In the genomic region with DNA sequence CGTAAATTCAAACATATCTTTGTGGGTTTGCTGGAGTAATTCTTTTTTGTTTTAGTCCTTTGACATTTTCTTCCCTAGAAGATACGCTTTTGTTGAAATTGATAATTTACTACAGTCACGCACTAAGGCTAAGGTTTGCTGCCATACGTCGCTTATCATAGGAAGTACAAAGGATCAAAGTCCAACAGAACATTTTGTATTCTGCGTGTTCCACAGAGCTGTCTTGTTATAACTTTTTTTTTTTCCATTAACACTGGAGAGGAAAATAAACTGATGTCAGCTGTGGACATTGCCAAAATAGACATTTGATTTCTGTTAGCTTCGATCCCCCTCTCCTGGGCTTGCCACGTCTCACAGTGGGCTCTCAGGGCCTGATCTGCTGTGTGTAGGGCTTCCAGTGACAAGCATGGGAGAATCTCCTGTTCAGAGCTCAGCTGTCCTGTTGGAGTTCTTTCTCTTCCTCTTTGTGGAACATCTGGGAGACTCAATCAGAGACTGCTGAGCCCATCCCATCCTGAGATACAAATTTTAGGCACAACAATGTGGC, we compare ENCODE assay signal across 22 cellular contexts.
"Had no signal": no experiment of that assay in that cellular context is flagged by ENCODE, and none has a peak within 500 bp of the region (broad histone marks: within the 10 kb centered on the region; RNA-seq: fewer than 3 reads in every experiment).

No MANE protein-coding gene starts in this region.

- H3K36me3 ChIP-seq: heart right ventricle, left lung, lower lobe of right lung, ovary, right atrium auricular region, spleen had no signal

- H3K36me3 Mint-ChIP-seq: memory B cell; mesothelial cell of epicardium; natural killer cell; stimulated activated memory B cell treated with anti-CD40 and anti-IgM and Interleukin-4, amounts not matched to agents 10 μg/mL and 1 μg/mL and 100 μg/mL, for 72 hours had no signal

- H3K27ac ChIP-seq: dorsolateral prefrontal cortex, heart right ventricle, left lung, lower lobe of right lung, ovary, right atrium auricular region, spleen had no signal

- H3K4me3 Mint-ChIP-seq: memory B cell; mesothelial cell of epicardium; natural killer cell; neural crest cell; stimulated activated memory B cell treated with anti-CD40 and anti-IgM and Interleukin-4, amounts not matched to agents 10 μg/mL and 1 μg/mL and 100 μg/mL, for 72 hours; stimulated activated naive CD8-positive, alpha-beta T cell treated with anti-CD3 and anti-CD28 coated beads, Interleukin-15, Interleukin-2, amounts not matched to agents 100 ng/mL and 50 ng/mL, for 24 hours had no signal

- H3K27ac Mint-ChIP-seq: memory B cell; mesothelial cell of epicardium; natural killer cell; stimulated activated memory B cell treated with anti-CD40 and anti-IgM and Interleukin-4, amounts not matched to agents 10 μg/mL and 1 μg/mL and 100 μg/mL, for 72 hours; stimulated activated naive CD8-positive, alpha-beta T cell treated with anti-CD3 and anti-CD28 coated beads, Interleukin-15, Interleukin-2, amounts not matched to agents 100 ng/mL and 50 ng/mL, for 24 hours had no signal

- DNase-seq: cortex of kidney; dorsolateral prefrontal cortex; effector CD8-positive, alpha-beta T cell; heart right ventricle; islet precursor cell; left lung; lower lobe of right lung; natural killer cell; nucleus accumbens; ovary; spleen; stimulated activated CD4-positive, alpha-beta T cell treated with anti-CD3 and anti-CD28 coated beads, Interleukin-15, amount 100 ng/mL, for 24 hours; stimulated activated CD4-positive, alpha-beta T cell treated with anti-CD3 and anti-CD28 coated beads, Interleukin-1b, Interleukin-23, amount 100 ng/mL, for 48 hours; stimulated activated CD4-positive, alpha-beta T cell treated with anti-CD3 and anti-CD28 coated beads, Interleukin-4, amount 100 ng/mL, for 24 hours; trophoblast cell had no signal

- H3K4me1 Mint-ChIP-seq: memory B cell; mesothelial cell of epicardium; natural killer cell; neural crest cell; stimulated activated memory B cell treated with anti-CD40 and anti-IgM and Interleukin-4, amounts not matched to agents 10 μg/mL and 1 μg/mL and 100 μg/mL, for 72 hours had no signal

- H3K4me3 ChIP-seq: dorsolateral prefrontal cortex, heart right ventricle, left lung, lower lobe of right lung, ovary, right atrium auricular region, spleen had no signal

- FAIRE-seq: frontal cortex had no signal

- H3K4me1 ChIP-seq: heart right ventricle, left lung, lower lobe of right lung, right atrium auricular region, spleen had no signal

- H3K9me3 Mint-ChIP-seq: neural crest cell had no signal

- H3K9me3 ChIP-seq: lower lobe of right lung, ovary had no signal

- H3K27me3 ChIP-seq: dorsolateral prefrontal cortex, left lung, ovary, right atrium auricular region, spleen had no signal

- H3K27me3 Mint-ChIP-seq: memory B cell; stimulated activated memory B cell treated with anti-CD40 and anti-IgM and Interleukin-4, amounts not matched to agents 10 μg/mL and 1 μg/mL and 100 μg/mL, for 72 hours; stimulated activated naive CD8-positive, alpha-beta T cell treated with anti-CD3 and anti-CD28 coated beads, Interleukin-15, Interleukin-2, amounts not matched to agents 100 ng/mL and 50 ng/mL, for 24 hours had no signal

- ATAC-seq: left lung, lower lobe of right lung had no signal
